In the genomic region with DNA sequence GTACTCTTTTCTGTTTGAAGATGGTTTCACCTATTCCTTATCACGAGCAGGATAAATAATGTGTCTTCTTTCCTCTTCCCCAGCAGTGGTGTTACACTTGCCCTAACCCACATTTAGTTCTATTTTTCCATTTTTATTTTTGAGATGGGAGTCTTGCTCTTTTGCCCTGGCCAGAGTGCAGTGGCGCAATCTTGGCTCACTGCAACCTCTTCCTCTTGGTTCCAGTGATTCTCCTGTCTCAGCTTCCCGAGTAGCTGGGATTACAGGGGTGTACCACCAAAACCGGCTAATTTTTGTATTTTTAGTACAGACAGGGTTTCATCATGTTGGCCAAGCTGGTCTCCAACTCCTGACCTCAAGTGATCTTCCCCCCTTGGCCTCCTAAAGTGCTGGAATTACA, we compare ENCODE assay signal across 11 cellular contexts.
DNase-seq lines count a peak whose midpoint lies in the region; ATAC-seq and TF ChIP-seq lines count a peak whose summit lies in the region.
"Had no signal": no experiment of that assay in that cellular context is flagged by ENCODE, and none has a peak within 500 bp of the region (broad histone marks: within the 10 kb centered on the region; RNA-seq: fewer than 3 reads in every experiment).

No MANE protein-coding gene starts in this region.

- H3K4me2 ChIP-seq in H9 (ENCODE audit: insufficient read depth, insufficient read length, low read length) = no peak overlapping the region

- H3K23me2 ChIP-seq in H9 (ENCODE audit: insufficient read length, low read depth, low read length, poor library complexity, severe bottlenecking) = no peaks in the 10 kb centered on the region

- no peak overlapping the region for H2BK12ac ChIP-seq in H9 (ENCODE audit: insufficient read length, low read depth, low read length)

- H3K9me3 Mint-ChIP-seq in H9 = no peaks in the 10 kb centered on the region

- no peak overlapping the region for H3K23ac ChIP-seq in H9 (ENCODE audit: insufficient read length, low read depth, low read length)

- H3T11ph ChIP-seq in H9 (ENCODE audit: low read length) = no peak overlapping the region

- H4K5ac ChIP-seq in H9 (ENCODE audit: insufficient read length, low read depth, low read length) = no peak overlapping the region

- DNase-seq in T-helper 17 cell = no peak
- DNase-seq in left ventricle myocardium inferior = peak; percentile 29
- peak in 1 of 2 donors; percentile 58 for DNase-seq in psoas muscle
- no peak for DNase-seq in SJCRH30
- DNase-seq in H9 = no peak
- DNase-seq in cerebellar cortex (ENCODE audit: low spot score) = no peak
- DNase-seq in NCI-H2227 treated with DMSO at 0.1 percent for 48 hours (lab: John Stamatoyannopoulos, UW) = no peak
- DNase-seq: activated CD4-positive, alpha-beta T cell treated with anti-CD3 and anti-CD28 coated beads, Interleukin-2, amount 50 U/mL, for 48 hours; effector memory CD4-positive, alpha-beta T cell; glutamatergic neuron had no signal

- no peak overlapping the region for H3K4ac ChIP-seq in H9 (ENCODE audit: low read depth, low read length)

- H3K36me3 ChIP-seq in left ventricle myocardium inferior (no peaks in the 10 kb centered on the region), psoas muscle (ENCODE audit: insufficient read depth in 1 of 2, low read depth in 1 of 2) (no peaks in the 10 kb centered on the region), SJCRH30 (no peaks in the 10 kb centered on the region)

- no peak overlapping the region for H3K4me3 Mint-ChIP-seq in T-helper 17 cell
- no peak overlapping the region for H3K4me3 Mint-ChIP-seq in H9

- no peak overlapping the region for H3K18ac ChIP-seq in H9 (ENCODE audit: insufficient read length, low read depth, low read length)

- WGBS in psoas muscle, 3 donors = 59 to 77% (median 65%) methylated on average over 4 of the region's 4 CpGs
- no CpG with 5 or more reads among the region's 4 CpGs for WGBS in H9 (ENCODE audit: extremely low coverage, insufficient read length, low lambda C conversion rate)

- H3K27me3 Mint-ChIP-seq in T-helper 17 cell = no peaks in the 10 kb centered on the region
- H3K27me3 Mint-ChIP-seq in H9 (ENCODE audit: low read depth) = no peaks in the 10 kb centered on the region

- H2AK5ac ChIP-seq in H9 (ENCODE audit: insufficient read length, low read length) = no peak overlapping the region

- H2BK5ac ChIP-seq in H9 (ENCODE audit: insufficient read length, low read length) = no peak overlapping the region

- H2AFZ ChIP-seq in H9 (ENCODE audit: low read length) = no peak overlapping the region

- H2BK20ac ChIP-seq in H9 (ENCODE audit: low read depth, low read length, poor library complexity, severe bottlenecking) = no peak overlapping the region

- H3K36me3 Mint-ChIP-seq in T-helper 17 cell (ENCODE audit: low read depth) = no peaks in the 10 kb centered on the region
- H3K36me3 Mint-ChIP-seq in H9 (ENCODE audit: insufficient read depth in 1 of 3, low read depth in 3 of 3) = peaks cover 0 to 2% (median 0%) of the 10 kb centered on the region in 3 experiments; a peak in 1 of 7 replicates

- H4K8ac ChIP-seq in H9 (replicated peaks; ENCODE audit: insufficient read length, low read depth, low read length) = no peak overlapping the region

- H4K20me1 ChIP-seq in H9 (ENCODE audit: control insufficient read depth, insufficient read depth, insufficient read length) = no peaks in the 10 kb centered on the region

- no peak overlapping the region for H3K9ac ChIP-seq in H9 (ENCODE audit: extremely low read depth, insufficient read length, low read length)

- H3K27me3 ChIP-seq in left ventricle myocardium inferior (ENCODE audit: low read depth) = no peaks in the 10 kb centered on the region
- H3K27me3 ChIP-seq in psoas muscle (ENCODE audit: insufficient read depth in 3 of 3, low read length in 2 of 3) = no peaks in the 10 kb centered on the region
- H3K27me3 ChIP-seq in SJCRH30 = no peaks in the 10 kb centered on the region
- H3K27me3 ChIP-seq in H9 (ENCODE audit: insufficient read depth, low read length) = no peaks in the 10 kb centered on the region

- H2BK15ac ChIP-seq in H9 (ENCODE audit: low read depth, low read length) = no peak overlapping the region

- peaks cover 47% of the 10 kb centered on the region for H3K4me1 ChIP-seq in left ventricle myocardium inferior
- peaks cover 25% of the 10 kb centered on the region for H3K4me1 ChIP-seq in psoas muscle
- peaks cover 15% of the 10 kb centered on the region for H3K4me1 ChIP-seq in SJCRH30
- peaks cover 10% of the 10 kb centered on the region; the same call in 1 of the 2 replicates for H3K4me1 ChIP-seq in H9 (ENCODE audit: insufficient read depth, low read length)

- intact Hi-C loops in left ventricle myocardium inferior (cut with micrococcal nuclease) = no loop called here
- intact Hi-C loops in psoas muscle (cut with DNase I) = no loop called here

- H2BK120ac ChIP-seq in H9 (ENCODE audit: low read depth, low read length, poor library complexity, severe bottlenecking) = no peak overlapping the region

- H3K14ac ChIP-seq in H9 (ENCODE audit: insufficient read depth, low read length) = no peak overlapping the region

- H3K9me3 ChIP-seq in T-helper 17 cell (ENCODE audit: control insufficient read depth, low read length, poor library complexity, severe bottlenecking) = no peaks in the 10 kb centered on the region
- no peaks in the 10 kb centered on the region for H3K9me3 ChIP-seq in left ventricle myocardium inferior (replicated peaks)
- no peaks in the 10 kb centered on the region for H3K9me3 ChIP-seq in psoas muscle
- H3K9me3 ChIP-seq in SJCRH30 (replicated peaks) = no peaks in the 10 kb centered on the region
- no peaks in the 10 kb centered on the region for H3K9me3 ChIP-seq in H9 (ENCODE audit: control insufficient read depth, low read depth, low read length)

- H3K79me2 ChIP-seq in H9 (ENCODE audit: insufficient read depth, low read length) = no peaks in the 10 kb centered on the region

- H3K4me3 ChIP-seq in left ventricle myocardium inferior = no peak overlapping the region
- no peak overlapping the region for H3K4me3 ChIP-seq in psoas muscle
- no peak overlapping the region for H3K4me3 ChIP-seq in SJCRH30

- no peak overlapping the region for H3K56ac ChIP-seq in H9 (ENCODE audit: insufficient read length, low read depth, low read length)

- H3K27ac Mint-ChIP-seq in T-helper 17 cell = peak overlapping the region; percentile 57
- no peak overlapping the region for H3K27ac Mint-ChIP-seq in H9

- H4K91ac ChIP-seq in H9 (ENCODE audit: insufficient read length, low read depth, low read length) = no peak overlapping the region

- TF ChIP-seq CTCF in 22Rv1 (IDR thresholded peaks at IDR 0.05) (no peak), left ventricle myocardium inferior (IDR thresholded peaks at IDR 0.05; ENCODE audit: borderline replicate concordance) (no peak), psoas muscle (IDR thresholded peaks at IDR 0.05) (no peak), H9 (conservative IDR thresholded peaks at IDR 0.05) (no peak)

- H3K27ac ChIP-seq in 22Rv1 (peak overlapping the region; percentile 97), left ventricle myocardium inferior (replicated peaks) (peak overlapping the region; percentile 67), psoas muscle (peak overlapping the region; percentile 67), SJCRH30 (no peak overlapping the region), H9 (ENCODE audit: insufficient read length, low read depth, low read length) (no peak overlapping the region)

- peaks cover 30% of the 10 kb centered on the region for H3K4me1 Mint-ChIP-seq in T-helper 17 cell
- H3K4me1 Mint-ChIP-seq in H9 = peaks cover 58 to 66% of the 10 kb centered on the region in 2 experiments

- H3K79me1 ChIP-seq in H9 (ENCODE audit: insufficient read depth, low read depth, low read length, poor library complexity, severe bottlenecking) = no peaks in the 10 kb centered on the region

- ATAC-seq in T-helper 17 cell (no peak), psoas muscle (peak in 1 of 4 donors; percentile 35)

Comparison
In these comparisons a context has a peak if more than half of its experiments do, and no peak if none do; other contexts are left out.
1. H3K27ac ChIP-seq: peak in 22Rv1 (single experiment), left ventricle myocardium inferior (single experiment) and psoas muscle (single experiment); none in SJCRH30 (single experiment) and H9 (single experiment).